Comparison of ENCODE assay signal across 9 cellular contexts in the genomic region with DNA sequence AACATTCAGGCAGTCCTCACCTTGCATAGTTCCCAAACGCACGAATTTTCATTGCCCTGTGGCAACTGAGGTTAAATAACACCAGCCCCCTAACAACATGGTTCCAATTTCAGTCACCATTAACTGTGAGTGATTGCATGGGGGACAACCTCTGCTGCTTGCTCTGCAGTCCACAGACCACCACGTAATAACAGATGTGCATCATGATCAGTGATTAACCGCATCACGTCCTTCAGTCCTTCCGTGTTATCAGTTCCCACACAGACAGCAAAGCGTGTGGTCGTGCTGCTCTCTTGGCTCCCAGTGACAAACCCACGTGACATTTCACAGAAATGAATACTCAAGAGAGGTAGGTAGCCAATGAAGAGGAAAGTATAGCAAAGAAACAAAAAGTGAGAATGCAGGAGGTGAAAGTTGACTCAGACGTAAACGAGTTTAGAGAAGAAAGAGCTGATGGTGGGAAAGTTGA.
DNase-seq lines count a peak whose midpoint lies in the region; ATAC-seq and TF ChIP-seq lines count a peak whose summit lies in the region.
"Had no signal": no experiment of that assay in that cellular context is flagged by ENCODE, and none has a peak within 500 bp of the region (broad histone marks: within the 10 kb centered on the region; RNA-seq: fewer than 3 reads in every experiment).

No MANE protein-coding gene starts in this region.

- TF ChIP-seq CTCF in BE2C (IDR thresholded peaks at IDR 0.05; ENCODE audit: low read depth, low read length) (no peak), right atrium auricular region (IDR thresholded peaks at IDR 0.05) (no peak)

- no peaks in the 10 kb centered on the region for H3K9me3 Mint-ChIP-seq in activated naive CD4-positive, alpha-beta T cell treated with anti-CD3 and anti-CD28 coated beads, Interleukin-2, amount 50 U/mL, for 72 hours

- TF ChIP-seq POLR2A in GM19099 (IDR thresholded peaks at IDR 0.05; ENCODE audit: extremely low read depth, insufficient read length, low read depth): peak; percentile 38

- H3K9me3 ChIP-seq in BE2C (no peaks in the 10 kb centered on the region), right atrium auricular region (no peaks in the 10 kb centered on the region)

- H3K4me3 ChIP-seq in BE2C (ENCODE audit: low read depth, low read length) (peak overlapping the region; percentile 13; the same call in 1 of the 2 replicates), H7 (ENCODE audit: insufficient read depth, low read depth, low read length) (no peak overlapping the region), right atrium auricular region (no peak overlapping the region)

- H3K27ac Mint-ChIP-seq in activated naive CD4-positive, alpha-beta T cell treated with anti-CD3 and anti-CD28 coated beads, Interleukin-2, amount 50 U/mL, for 72 hours: peak overlapping the region in 1 of 2 donors; percentile 7

- peak; percentile 24 for DNase-seq in BE2C
- peak in 1 of 2 donors; percentile 33 for DNase-seq in activated naive CD4-positive, alpha-beta T cell treated with anti-CD3 and anti-CD28 coated beads, Interleukin-2, amount 50 U/mL, for 72 hours (ENCODE audit: low spot score in 2 of 2)
- no peak for DNase-seq in mucosa of gallbladder (ENCODE audit: low spot score)
- no peak for DNase-seq in H7
- DNase-seq in right atrium auricular region (ENCODE audit: low spot score): no peak
- DNase-seq in NCI-H2171 (lab: John Stamatoyannopoulos, UW): no peak
- DNase-seq: GDM1 had no signal

- no peaks in the 10 kb centered on the region for H3K27me3 ChIP-seq in BE2C
- H3K27me3 ChIP-seq in H7 (ENCODE audit: control insufficient read depth, insufficient read depth, low read length): no peaks in the 10 kb centered on the region
- no peaks in the 10 kb centered on the region for H3K27me3 ChIP-seq in right atrium auricular region

- H3K27ac ChIP-seq in right atrium auricular region: no peak overlapping the region

- H3K4me1 ChIP-seq in BE2C (peaks cover 17% of the 10 kb centered on the region), right atrium auricular region (peaks cover 0 to 29% of the 10 kb centered on the region in 2 donors)

- no peaks in the 10 kb centered on the region for H3K36me3 ChIP-seq in BE2C
- H3K36me3 ChIP-seq in H7 (replicated peaks; ENCODE audit: control insufficient read depth, insufficient read depth, low read length): no peaks in the 10 kb centered on the region
- H3K36me3 ChIP-seq in right atrium auricular region: no peaks in the 10 kb centered on the region

- peak; percentile 90 for ATAC-seq in HG03066 (IDR thresholded peaks at IDR 0.05; ENCODE audit: low read depth, unreplicated experiment)
- ATAC-seq in activated naive CD4-positive, alpha-beta T cell treated with anti-CD3 and anti-CD28 coated beads, Interleukin-2, amount 50 U/mL, for 72 hours: peak; percentile 90 to 97

- no peaks in the 10 kb centered on the region for H3K36me3 Mint-ChIP-seq in activated naive CD4-positive, alpha-beta T cell treated with anti-CD3 and anti-CD28 coated beads, Interleukin-2, amount 50 U/mL, for 72 hours
